9 cellular contexts compared by ENCODE assay signal in genomic region chr4:150385606-150386005, GRCh38.
DNase-seq lines count a peak whose midpoint lies in the region; ATAC-seq and TF ChIP-seq lines count a peak whose summit lies in the region.
"Had no signal": no experiment of that assay in that cellular context is flagged by ENCODE, and none has a peak within 500 bp of the region (broad histone marks: within the 10 kb centered on the region; RNA-seq: fewer than 3 reads in every experiment).

No MANE protein-coding gene starts in this region.

- no peaks in the 10 kb centered on the region for H3K36me3 Mint-ChIP-seq in osteocyte (ENCODE audit: unreplicated experiment)

- no peaks in the 10 kb centered on the region for H3K27me3 Mint-ChIP-seq in osteocyte (ENCODE audit: unreplicated experiment)

- ATAC-seq in GM18505 (IDR thresholded peaks at IDR 0.05; ENCODE audit: unreplicated experiment) = no peak

- H3K4me3 Mint-ChIP-seq in osteocyte (ENCODE audit: unreplicated experiment) = no peak overlapping the region

- TF ChIP-seq CTCF in osteocyte (IDR thresholded peaks at IDR 0.05) = no peak

- DNase-seq in GM04503 (ENCODE audit: low read depth) = peak; percentile 90
- peak; percentile 11 for DNase-seq in NCI-H2227 (lab: John Stamatoyannopoulos, UW; ENCODE audit: unreplicated experiment)
- DNase-seq in epidermal melanocyte (ENCODE audit: insufficient read length, low spot score) = peak; percentile 60
- no peak for DNase-seq in osteocyte (ENCODE audit: extremely low spot score, unreplicated experiment)
- no peak for DNase-seq in GM19240 (ENCODE audit: insufficient read length, low spot score)
- no peak for DNase-seq in hippocampal formation (lab: John Stamatoyannopoulos, UW)
- DNase-seq in DMS53 (lab: John Stamatoyannopoulos, UW) = no peak
- DNase-seq: activated CD4-positive, alpha-beta T cell treated with anti-CD3 and anti-CD28 coated beads, Interleukin-2, amount 50 U/mL, for 4 hours had no signal

- H3K27ac Mint-ChIP-seq in osteocyte (ENCODE audit: unreplicated experiment) = peak overlapping the region; percentile 85

- peaks cover 54% of the 10 kb centered on the region for H3K4me1 Mint-ChIP-seq in osteocyte (ENCODE audit: unreplicated experiment)

- no peaks in the 10 kb centered on the region for H3K9me3 Mint-ChIP-seq in osteocyte (ENCODE audit: unreplicated experiment)

- TF ChIP-seq POLR2A in GM18505 (IDR thresholded peaks at IDR 0.05; ENCODE audit: borderline replicate concordance, extremely low read depth, insufficient read depth, insufficient read length) = no peak

Comparison
In these comparisons a context has a peak if more than half of its experiments do, and no peak if none do; other contexts are left out.
1. DNase-seq: peak in GM04503 (single experiment), NCI-H2227 (single experiment) and epidermal melanocyte (single experiment); none in osteocyte (single experiment), GM19240 (single experiment), hippocampal formation (0 of 2) and DMS53 (single experiment).